In the genomic region with DNA sequence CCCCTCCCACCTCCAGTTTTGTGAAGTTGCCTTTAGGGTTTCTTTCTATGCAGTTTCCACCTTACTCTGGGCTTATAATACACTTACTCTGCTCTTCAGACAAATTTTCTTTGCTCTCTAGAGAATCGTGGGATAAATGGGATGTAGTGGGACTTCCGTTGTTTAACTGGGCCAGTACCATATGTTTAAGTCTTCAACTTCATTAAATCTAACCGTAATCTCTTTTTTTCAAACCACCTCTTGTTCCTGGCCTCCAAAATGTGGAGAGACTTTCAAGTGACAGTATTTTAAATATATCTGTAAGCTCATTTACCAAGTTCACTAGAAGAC, we compare ENCODE assay signal across 1 cellular context.
A peak's percentile ranks its signal among the peaks of the same experiment; 100 is the strongest.
TF ChIP-seq lines count a peak whose summit lies in the region.

No MANE protein-coding gene starts in this region.

TF ChIP-seq in K562, 482 proteins besides CTCF, POLR2A, EP300 and RAD21 (continued from another document):
- TF ChIP-seq, protein P1, sequence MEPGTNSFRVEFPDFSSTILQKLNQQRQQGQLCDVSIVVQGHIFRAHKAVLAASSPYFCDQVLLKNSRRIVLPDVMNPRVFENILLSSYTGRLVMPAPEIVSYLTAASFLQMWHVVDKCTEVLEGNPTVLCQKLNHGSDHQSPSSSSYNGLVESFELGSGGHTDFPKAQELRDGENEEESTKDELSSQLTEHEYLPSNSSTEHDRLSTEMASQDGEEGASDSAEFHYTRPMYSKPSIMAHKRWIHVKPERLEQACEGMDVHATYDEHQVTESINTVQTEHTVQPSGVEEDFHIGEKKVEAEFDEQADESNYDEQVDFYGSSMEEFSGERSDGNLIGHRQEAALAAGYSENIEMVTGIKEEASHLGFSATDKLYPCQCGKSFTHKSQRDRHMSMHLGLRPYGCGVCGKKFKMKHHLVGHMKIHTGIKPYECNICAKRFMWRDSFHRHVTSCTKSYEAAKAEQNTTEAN (CRISPR knock-in tag; IDR thresholded peaks at IDR 0.05), result no peak
- TF ChIP-seq, protein P2, sequence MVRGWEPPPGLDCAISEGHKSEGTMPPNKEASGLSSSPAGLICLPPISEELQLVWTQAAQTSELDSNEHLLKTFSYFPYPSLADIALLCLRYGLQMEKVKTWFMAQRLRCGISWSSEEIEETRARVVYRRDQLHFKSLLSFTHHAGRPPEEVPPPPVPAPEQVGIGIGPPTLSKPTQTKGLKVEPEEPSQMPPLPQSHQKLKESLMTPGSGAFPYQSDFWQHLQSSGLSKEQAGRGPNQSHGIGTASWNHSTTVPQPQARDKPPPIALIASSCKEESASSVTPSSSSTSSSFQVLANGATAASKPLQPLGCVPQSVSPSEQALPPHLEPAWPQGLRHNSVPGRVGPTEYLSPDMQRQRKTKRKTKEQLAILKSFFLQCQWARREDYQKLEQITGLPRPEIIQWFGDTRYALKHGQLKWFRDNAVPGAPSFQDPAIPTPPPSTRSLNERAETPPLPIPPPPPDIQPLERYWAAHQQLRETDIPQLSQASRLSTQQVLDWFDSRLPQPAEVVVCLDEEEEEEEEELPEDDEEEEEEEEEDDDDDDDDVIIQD (CRISPR knock-in tag; IDR thresholded peaks at IDR 0.05), result no peak
- TF ChIP-seq HDAC1 (IDR thresholded peaks at IDR 0.05), result 0 out of 4 replicates have a peak, but pooled peaks of 1 of the 2 experiments have one; percentile 4
